ENCODE assay signal across 9 cellular contexts in the genomic region with DNA sequence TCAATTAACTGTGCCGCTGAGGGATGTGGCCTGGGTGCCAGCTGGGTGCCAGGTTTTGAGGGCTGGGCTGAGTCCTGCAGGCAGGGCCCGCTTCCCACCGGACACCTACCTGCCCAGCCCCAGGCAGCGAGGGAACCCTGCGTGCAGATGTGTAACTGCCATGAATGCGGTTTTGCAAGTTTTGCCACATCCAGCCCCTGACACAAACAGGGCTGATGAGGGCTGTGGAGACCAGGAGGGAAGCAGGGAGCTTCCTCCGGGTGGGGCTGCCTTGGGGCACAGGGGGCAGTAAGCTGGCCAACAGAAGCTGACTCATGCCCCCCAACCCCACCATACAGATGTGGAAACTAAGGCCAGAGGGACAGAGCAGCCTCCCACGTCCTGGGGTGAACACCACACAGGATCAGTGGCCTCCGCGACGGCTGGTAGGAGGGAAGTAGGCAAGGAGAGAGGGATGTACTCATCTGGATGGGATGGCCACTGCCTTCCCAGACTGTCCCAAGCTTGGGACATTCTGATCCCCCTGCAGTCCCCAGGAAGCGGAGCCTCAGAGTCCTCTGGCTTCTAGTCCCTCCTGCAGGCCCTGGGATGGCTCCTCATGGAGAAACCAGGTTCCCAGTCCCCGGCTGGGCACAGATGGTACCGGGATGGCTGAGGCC. TPM values are rescaled to one million over a fixed set of nuclear protein-coding genes. Genes with fewer than 3 reads are reported as not detected.
A peak's percentile ranks its signal among the peaks of the same experiment; 100 is the strongest.
DNase-seq lines count a peak whose midpoint lies in the region; ATAC-seq and TF ChIP-seq lines count a peak whose summit lies in the region.
"Had no signal": no experiment of that assay in that cellular context is flagged by ENCODE, and none has a peak within 500 bp of the region (broad histone marks: within the 10 kb centered on the region; RNA-seq: fewer than 3 reads in every experiment).

No MANE protein-coding gene starts in this region.

- peak overlapping the region; percentile 93 for H3K4me2 ChIP-seq in GM23338

- peak overlapping the region; percentile 94 for H3K27ac Mint-ChIP-seq in GM23338
- H3K27ac Mint-ChIP-seq in T-cell = peak overlapping the region in 1 of 2 donors; percentile 16

- H3K79me2 ChIP-seq in GM23338 (replicated peaks; ENCODE audit: insufficient read depth) = peaks cover 42% of the 10 kb centered on the region

- H3K4me1 ChIP-seq in GM23338 (ENCODE audit: insufficient read depth) (peaks cover 39% of the 10 kb centered on the region), skeletal muscle tissue (ENCODE audit: control insufficient read depth in 3 of 3, insufficient read depth in 3 of 3, low read length in 3 of 3) (peaks cover 35 to 47% (median 46%) of the 10 kb centered on the region in 3 donors)

- H3K4me1 Mint-ChIP-seq in GM23338 = peaks cover 34% of the 10 kb centered on the region
- peaks cover 38 to 40% (median 38%) of the 10 kb centered on the region in 3 donors for H3K4me1 Mint-ChIP-seq in T-cell

- H3K9me3 ChIP-seq in skeletal muscle tissue (ENCODE audit: control insufficient read depth in 3 of 3, low read length in 3 of 3) = no peaks in the 10 kb centered on the region

- H4K20me1 ChIP-seq in GM23338 (replicated peaks; ENCODE audit: insufficient read depth) = peaks cover 7% of the 10 kb centered on the region

- H3K27me3 Mint-ChIP-seq in GM23338 (ENCODE audit: insufficient read depth, low read depth, poor library complexity) = peaks cover 29% of the 10 kb centered on the region
- no peaks in the 10 kb centered on the region for H3K27me3 Mint-ChIP-seq in T-cell

- no peaks in the 10 kb centered on the region for H3K9me2 ChIP-seq in GM23338 (ENCODE audit: insufficient read depth)

- H3K4me3 ChIP-seq in GM23338 (peak overlapping the region; percentile 86), skeletal muscle tissue (ENCODE audit: low read length in 3 of 3) (peak overlapping the region; percentile 82 to 94 (median 85))

- no peak overlapping the region for H2AFZ ChIP-seq in GM23338

- peak overlapping the region; percentile 83 for H3K27ac ChIP-seq in GM23338 (ENCODE audit: low read depth)
- H3K27ac ChIP-seq in skeletal muscle tissue (ENCODE audit: low read depth, low read length) = no peak overlapping the region

- TF ChIP-seq CTCF in GM23338 (conservative IDR thresholded peaks at IDR 0.05; ENCODE audit: low read depth in 2 of 2) = no peak

- DNase-seq in GM23338 (ENCODE audit: low spot score) (peak; percentile 35), T-cell (no peak), germinal center (ENCODE audit: low spot score) (peak; percentile 1), H4 (ENCODE audit: low spot score) (no peak), NCI-H1694 treated with DMSO at 0.1 percent for 48 hours (lab: John Stamatoyannopoulos, UW) (no peak), hippocampal formation (lab: John Stamatoyannopoulos, UW) (no peak)
- DNase-seq in stimulated activated CD4-positive, alpha-beta T cell treated with anti-CD3 and anti-CD28 coated beads, Interleukin-15, amount 100 ng/mL, for 24 hours = no peak

- H3K27me3 ChIP-seq in GM23338 (ENCODE audit: insufficient read depth) (no peaks in the 10 kb centered on the region), skeletal muscle tissue (ENCODE audit: control insufficient read depth in 3 of 3, insufficient read depth in 3 of 3, low read length in 3 of 3) (no peaks in the 10 kb centered on the region)

- peaks cover 35% of the 10 kb centered on the region for H3F3A ChIP-seq in GM23338 (replicated peaks; ENCODE audit: low read depth)

- H3K9me3 Mint-ChIP-seq in GM23338 = no peaks in the 10 kb centered on the region; the same call in 2 of the 3 replicates
- H3K9me3 Mint-ChIP-seq in T-cell = no peaks in the 10 kb centered on the region

- ATAC-seq in GM23338 (no peak), T-cell (replicated peaks in 1 of 4) (no peak)

- peak overlapping the region; percentile 83 to 94 (median 83) for H3K9ac ChIP-seq in skeletal muscle tissue (ENCODE audit: low read depth in 1 of 3, low read length in 3 of 3)

- POLR2A ChIA-PET in T-cell (lab: Charles Lee) = no interaction called here

- H3K4me3 Mint-ChIP-seq in GM23338 (peak overlapping the region; percentile 80), T-cell (peak overlapping the region; percentile 68 to 79 (median 75))

- H3K36me3 Mint-ChIP-seq in GM23338 (ENCODE audit: low read depth) (peaks cover 5% of the 10 kb centered on the region; the same call in 2 of the 3 replicates), T-cell (peaks cover 3% of the 10 kb centered on the region)

- H3K36me3 ChIP-seq in GM23338 (ENCODE audit: insufficient read depth) (no peaks in the 10 kb centered on the region), skeletal muscle tissue (ENCODE audit: control insufficient read depth in 3 of 3, insufficient read depth in 3 of 3, low read length in 3 of 3) (peaks cover 2 to 9% (median 7%) of the 10 kb centered on the region in 3 donors)

- CTCF ChIA-PET in T-cell (lab: Charles Lee) = interaction anchor here in 1 of 2 donors (0.6 kb wide), 1 partner anchor 1004 kb away, joined by 3 read pairs; no protein-coding TSS in a partner anchor

TF ChIP-seq in GM23338, 12 proteins besides CTCF, POLR2A, EP300 and RAD21 (continues in another document):
- TF ChIP-seq ETS1 (IDR thresholded peaks at IDR 0.05) = no peak
- TF ChIP-seq NANOG (IDR thresholded peaks at IDR 0.05; ENCODE audit: borderline replicate concordance) = no peak

RNA-seq across cellular contexts. Expression of gene UBALD1, which starts 1.6 kb away (rescaled TPM):
- total RNA-seq in GM23338 (2014; rRNA removed; shearing (Covaris generic)) = 32.2 and 32.8 TPM in 2 replicates
- 20.7 and 23.9 TPM in 2 replicates for polyA plus RNA-seq in GM23338 (2016; fragmentation: Nextera tagmentation; extraction: Ambion mirVana)
- 10 to 100 TPM; 26.0 to 53.1 (median 47.6) TPM for total RNA-seq in T-cell
- total RNA-seq in skeletal muscle tissue = 1.0 TPM
- 2.2 and 2.5 TPM in 2 replicates for total RNA-seq in H4 (2014; rRNA removed; shearing (Covaris generic))

RNA-seq across cellular contexts. Expression of gene MGRN1, which starts 11.5 kb away (rescaled TPM):
- total RNA-seq in GM23338 (2014; rRNA removed; shearing (Covaris generic)) = 54.6 and 71.8 TPM in 2 replicates
- polyA plus RNA-seq in GM23338 (2016; fragmentation: Nextera tagmentation; extraction: Ambion mirVana) = 10.5 and 13.1 TPM in 2 replicates
- total RNA-seq in T-cell = 10 to 100 TPM; 63.1 to 76.8 (median 72.2) TPM
- total RNA-seq in skeletal muscle tissue = 16.2 TPM
- 15.4 and 16.1 TPM in 2 replicates for total RNA-seq in H4 (2014; rRNA removed; shearing (Covaris generic))

RNA-seq across cellular contexts. Expression of gene C16orf96, which starts 57.0 kb away (rescaled TPM):
- total RNA-seq in GM23338 (2014; rRNA removed; shearing (Covaris generic)) = 1.2 and 2.2 TPM in 2 replicates
- 0.09 and 0.37 TPM in 2 replicates for polyA plus RNA-seq in GM23338 (2016; fragmentation: Nextera tagmentation; extraction: Ambion mirVana)
- under 1 TPM; 0.30 to 0.66 (median 0.50) TPM for total RNA-seq in T-cell
- total RNA-seq in skeletal muscle tissue = 0.52 TPM
- total RNA-seq in H4 (2014; rRNA removed; shearing (Covaris generic)) = not detected in 2 replicates
- total RNA-seq: glomerular endothelial cell had no signal

Comparison
In these comparisons a context has a peak if more than half of its experiments do, and no peak if none do; other contexts are left out.
1. DNase-seq: peak in GM23338 (single experiment) and germinal center (single experiment); none in T-cell (0 of 34), H4 (single experiment), stimulated activated CD4-positive, alpha-beta T cell treated with anti-CD3 and anti-CD28 coated beads, Interleukin-15, amount 100 ng/mL, for 24 hours (single experiment), NCI-H1694 treated with DMSO at 0.1 percent for 48 hours (single experiment) and hippocampal formation (0 of 2).